Comparison of ENCODE assay signal across 1 cellular context in genomic region chr13:30845297-30846214, GRCh38.
TF ChIP-seq lines count a peak whose summit lies in the region.

No MANE protein-coding gene starts in this region.

TF ChIP-seq in HepG2, 621 proteins besides CTCF, POLR2A, EP300 and RAD21 (continued from another document and continues in another):
- TF ChIP-seq GLI4 (CRISPR knock-in tag; IDR thresholded peaks at IDR 0.05; ENCODE audit: borderline replicate concordance) (no peak), ADNP (CRISPR knock-in tag; IDR thresholded peaks at IDR 0.05) (no peak), ZNF260 (CRISPR knock-in tag; IDR thresholded peaks at IDR 0.05; ENCODE audit: borderline replicate concordance, low read depth) (no peak), PRDM15 (CRISPR knock-in tag; IDR thresholded peaks at IDR 0.05) (no peak), KAT8 (CRISPR knock-in tag; IDR thresholded peaks at IDR 0.05) (peak; percentile 56), PLSCR1 (CRISPR knock-in tag; IDR thresholded peaks at IDR 0.05; ENCODE audit: borderline replicate concordance) (no peak), NPAS2 (CRISPR knock-in tag; IDR thresholded peaks at IDR 0.05; ENCODE audit: borderline replicate concordance) (no peak), ZNF83 (CRISPR knock-in tag; IDR thresholded peaks at IDR 0.05; ENCODE audit: borderline replicate concordance) (no peak), PBX3 (CRISPR knock-in tag; IDR thresholded peaks at IDR 0.05; ENCODE audit: borderline replicate concordance) (no peak), GATAD2A (CRISPR knock-in tag; IDR thresholded peaks at IDR 0.05) (peak; percentile 61), ZMAT3 (CRISPR knock-in tag; conservative IDR thresholded peaks at IDR 0.05) (peak; percentile 54; the same call in 1 of the 2 replicates), FOXO4 (CRISPR knock-in tag; conservative IDR thresholded peaks at IDR 0.05) (no peak), ZNF251 (CRISPR knock-in tag; IDR thresholded peaks at IDR 0.05) (no peak), ATRX (CRISPR knock-in tag; IDR thresholded peaks at IDR 0.05; ENCODE audit: borderline replicate concordance) (no peak), SNAPC2 (CRISPR knock-in tag; IDR thresholded peaks at IDR 0.05) (no peak), SIX1 (CRISPR knock-in tag; IDR thresholded peaks at IDR 0.05; ENCODE audit: borderline replicate concordance) (no peak; the same call in 1 of the 2 replicates), STAT6 (CRISPR knock-in tag; IDR thresholded peaks at IDR 0.05; ENCODE audit: borderline replicate concordance) (no peak), SPEN (CRISPR knock-in tag; IDR thresholded peaks at IDR 0.05; ENCODE audit: low read depth) (peak; percentile 60; the same call in 1 of the 2 replicates), SOX6 (IDR thresholded peaks at IDR 0.05) (no peak), SOX6 (CRISPR knock-in tag; IDR thresholded peaks at IDR 0.05) (peak; percentile 88), NFKB2 (CRISPR knock-in tag; IDR thresholded peaks at IDR 0.05; ENCODE audit: borderline replicate concordance) (no peak; the same call in 1 of the 2 replicates), ZNF619 (CRISPR knock-in tag; IDR thresholded peaks at IDR 0.05) (no peak), ARID4A (CRISPR knock-in tag; IDR thresholded peaks at IDR 0.05; ENCODE audit: borderline replicate concordance) (peak; percentile 50; the same call in 1 of the 2 replicates), ZNF264 (CRISPR knock-in tag; IDR thresholded peaks at IDR 0.05) (0 out of 2 replicates have a peak, but pooled peaks have one; percentile 45), ELF4 (CRISPR knock-in tag; IDR thresholded peaks at IDR 0.05; ENCODE audit: borderline replicate concordance) (0 out of 2 replicates have a peak, but pooled peaks have one; percentile 33)
- TF ChIP-seq, protein P1, sequence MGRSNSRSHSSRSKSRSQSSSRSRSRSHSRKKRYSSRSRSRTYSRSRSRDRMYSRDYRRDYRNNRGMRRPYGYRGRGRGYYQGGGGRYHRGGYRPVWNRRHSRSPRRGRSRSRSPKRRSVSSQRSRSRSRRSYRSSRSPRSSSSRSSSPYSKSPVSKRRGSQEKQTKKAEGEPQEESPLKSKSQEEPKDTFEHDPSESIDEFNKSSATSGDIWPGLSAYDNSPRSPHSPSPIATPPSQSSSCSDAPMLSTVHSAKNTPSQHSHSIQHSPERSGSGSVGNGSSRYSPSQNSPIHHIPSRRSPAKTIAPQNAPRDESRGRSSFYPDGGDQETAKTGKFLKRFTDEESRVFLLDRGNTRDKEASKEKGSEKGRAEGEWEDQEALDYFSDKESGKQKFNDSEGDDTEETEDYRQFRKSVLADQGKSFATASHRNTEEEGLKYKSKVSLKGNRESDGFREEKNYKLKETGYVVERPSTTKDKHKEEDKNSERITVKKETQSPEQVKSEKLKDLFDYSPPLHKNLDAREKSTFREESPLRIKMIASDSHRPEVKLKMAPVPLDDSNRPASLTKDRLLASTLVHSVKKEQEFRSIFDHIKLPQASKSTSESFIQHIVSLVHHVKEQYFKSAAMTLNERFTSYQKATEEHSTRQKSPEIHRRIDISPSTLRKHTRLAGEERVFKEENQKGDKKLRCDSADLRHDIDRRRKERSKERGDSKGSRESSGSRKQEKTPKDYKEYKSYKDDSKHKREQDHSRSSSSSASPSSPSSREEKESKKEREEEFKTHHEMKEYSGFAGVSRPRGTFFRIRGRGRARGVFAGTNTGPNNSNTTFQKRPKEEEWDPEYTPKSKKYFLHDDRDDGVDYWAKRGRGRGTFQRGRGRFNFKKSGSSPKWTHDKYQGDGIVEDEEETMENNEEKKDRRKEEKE (IDR thresholded peaks at IDR 0.05), result no peak
- TF ChIP-seq, protein P2, sequence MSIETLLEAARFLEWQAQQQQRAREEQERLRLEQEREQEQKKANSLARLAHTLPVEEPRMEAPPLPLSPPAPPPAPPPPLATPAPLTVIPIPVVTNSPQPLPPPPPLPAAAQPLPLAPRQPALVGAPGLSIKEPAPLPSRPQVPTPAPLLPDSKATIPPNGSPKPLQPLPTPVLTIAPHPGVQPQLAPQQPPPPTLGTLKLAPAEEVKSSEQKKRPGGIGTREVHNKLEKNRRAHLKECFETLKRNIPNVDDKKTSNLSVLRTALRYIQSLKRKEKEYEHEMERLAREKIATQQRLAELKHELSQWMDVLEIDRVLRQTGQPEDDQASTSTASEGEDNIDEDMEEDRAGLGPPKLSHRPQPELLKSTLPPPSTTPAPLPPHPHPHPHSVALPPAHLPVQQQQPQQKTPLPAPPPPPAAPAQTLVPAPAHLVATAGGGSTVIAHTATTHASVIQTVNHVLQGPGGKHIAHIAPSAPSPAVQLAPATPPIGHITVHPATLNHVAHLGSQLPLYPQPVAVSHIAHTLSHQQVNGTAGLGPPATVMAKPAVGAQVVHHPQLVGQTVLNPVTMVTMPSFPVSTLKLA (IDR thresholded peaks at IDR 0.05), result no peak
- TF ChIP-seq, protein P3, sequence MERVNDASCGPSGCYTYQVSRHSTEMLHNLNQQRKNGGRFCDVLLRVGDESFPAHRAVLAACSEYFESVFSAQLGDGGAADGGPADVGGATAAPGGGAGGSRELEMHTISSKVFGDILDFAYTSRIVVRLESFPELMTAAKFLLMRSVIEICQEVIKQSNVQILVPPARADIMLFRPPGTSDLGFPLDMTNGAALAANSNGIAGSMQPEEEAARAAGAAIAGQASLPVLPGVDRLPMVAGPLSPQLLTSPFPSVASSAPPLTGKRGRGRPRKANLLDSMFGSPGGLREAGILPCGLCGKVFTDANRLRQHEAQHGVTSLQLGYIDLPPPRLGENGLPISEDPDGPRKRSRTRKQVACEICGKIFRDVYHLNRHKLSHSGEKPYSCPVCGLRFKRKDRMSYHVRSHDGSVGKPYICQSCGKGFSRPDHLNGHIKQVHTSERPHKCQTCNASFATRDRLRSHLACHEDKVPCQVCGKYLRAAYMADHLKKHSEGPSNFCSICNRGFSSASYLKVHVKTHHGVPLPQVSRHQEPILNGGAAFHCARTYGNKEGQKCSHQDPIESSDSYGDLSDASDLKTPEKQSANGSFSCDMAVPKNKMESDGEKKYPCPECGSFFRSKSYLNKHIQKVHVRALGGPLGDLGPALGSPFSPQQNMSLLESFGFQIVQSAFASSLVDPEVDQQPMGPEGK (CRISPR knock-in tag; IDR thresholded peaks at IDR 0.05), result peak; percentile 52; the same call in 1 of the 2 replicates
- TF ChIP-seq, protein P4, sequence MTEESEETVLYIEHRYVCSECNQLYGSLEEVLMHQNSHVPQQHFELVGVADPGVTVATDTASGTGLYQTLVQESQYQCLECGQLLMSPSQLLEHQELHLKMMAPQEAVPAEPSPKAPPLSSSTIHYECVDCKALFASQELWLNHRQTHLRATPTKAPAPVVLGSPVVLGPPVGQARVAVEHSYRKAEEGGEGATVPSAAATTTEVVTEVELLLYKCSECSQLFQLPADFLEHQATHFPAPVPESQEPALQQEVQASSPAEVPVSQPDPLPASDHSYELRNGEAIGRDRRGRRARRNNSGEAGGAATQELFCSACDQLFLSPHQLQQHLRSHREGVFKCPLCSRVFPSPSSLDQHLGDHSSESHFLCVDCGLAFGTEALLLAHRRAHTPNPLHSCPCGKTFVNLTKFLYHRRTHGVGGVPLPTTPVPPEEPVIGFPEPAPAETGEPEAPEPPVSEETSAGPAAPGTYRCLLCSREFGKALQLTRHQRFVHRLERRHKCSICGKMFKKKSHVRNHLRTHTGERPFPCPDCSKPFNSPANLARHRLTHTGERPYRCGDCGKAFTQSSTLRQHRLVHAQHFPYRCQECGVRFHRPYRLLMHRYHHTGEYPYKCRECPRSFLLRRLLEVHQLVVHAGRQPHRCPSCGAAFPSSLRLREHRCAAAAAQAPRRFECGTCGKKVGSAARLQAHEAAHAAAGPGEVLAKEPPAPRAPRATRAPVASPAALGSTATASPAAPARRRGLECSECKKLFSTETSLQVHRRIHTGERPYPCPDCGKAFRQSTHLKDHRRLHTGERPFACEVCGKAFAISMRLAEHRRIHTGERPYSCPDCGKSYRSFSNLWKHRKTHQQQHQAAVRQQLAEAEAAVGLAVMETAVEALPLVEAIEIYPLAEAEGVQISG (CRISPR knock-in tag; IDR thresholded peaks at IDR 0.05), result peak; percentile 33; the same call in 1 of the 2 replicates
